Comparison of ENCODE assay signal across 29 cellular contexts in genomic region chr2:58954880-58955385, GRCh38.
"Had no signal": no experiment of that assay in that cellular context is flagged by ENCODE, and none has a peak within 500 bp of the region (broad histone marks: within the 10 kb centered on the region; RNA-seq: fewer than 3 reads in every experiment).

No MANE protein-coding gene starts in this region.

- H3K4me3 ChIP-seq: gastrocnemius medialis, skin epidermis, thoracic aorta, uterus had no signal

- H3K9me3 ChIP-seq: gastrocnemius medialis, thoracic aorta, uterus had no signal

- H3K4me3 Mint-ChIP-seq: activated naive CD8-positive, alpha-beta T cell; central memory CD8-positive, alpha-beta T cell; naive thymus-derived CD4-positive, alpha-beta T cell; neural crest cell; stimulated activated effector memory CD8-positive, alpha-beta T cell treated with anti-CD3 and anti-CD28 coated beads, Interleukin-12 subunit alpha, Interleukin-12 subunit beta, amount 100 ng/mL, for 72 hours; stimulated activated naive CD8-positive, alpha-beta T cell treated with anti-CD3 and anti-CD28 coated beads, Interleukin-15, Interleukin-2, amounts not matched to agents 100 ng/mL and 50 ng/mL, for 24 hours had no signal

- FAIRE-seq: bronchial epithelial cell, kidney had no signal

- H3K36me3 Mint-ChIP-seq: activated naive CD8-positive, alpha-beta T cell; naive thymus-derived CD4-positive, alpha-beta T cell; stimulated activated effector memory CD8-positive, alpha-beta T cell treated with anti-CD3 and anti-CD28 coated beads, Interleukin-12 subunit alpha, Interleukin-12 subunit beta, amount 100 ng/mL, for 72 hours had no signal

- H3K27ac Mint-ChIP-seq: activated naive CD8-positive, alpha-beta T cell; naive thymus-derived CD4-positive, alpha-beta T cell; stimulated activated effector memory CD8-positive, alpha-beta T cell treated with anti-CD3 and anti-CD28 coated beads, Interleukin-12 subunit alpha, Interleukin-12 subunit beta, amount 100 ng/mL, for 72 hours; stimulated activated naive CD8-positive, alpha-beta T cell treated with anti-CD3 and anti-CD28 coated beads, Interleukin-15, Interleukin-2, amounts not matched to agents 100 ng/mL and 50 ng/mL, for 24 hours had no signal

- H3K4me1 ChIP-seq: gastrocnemius medialis, uterus had no signal

- H3K27me3 ChIP-seq: uterus had no signal

- ATAC-seq: activated CD4-positive, CD25-positive, alpha-beta regulatory T cell treated with anti-CD3 and anti-CD28 coated beads, Interleukin-2, amount 50 U/mL, for 24 hours; gastrocnemius medialis; left colon; naive thymus-derived CD4-positive, alpha-beta T cell; sciatic nerve; stimulated activated effector memory CD8-positive, alpha-beta T cell treated with anti-CD3 and anti-CD28 coated beads, Interleukin-12 subunit alpha, Interleukin-12 subunit beta, amount 100 ng/mL, for 72 hours had no signal

- DNase-seq: activated CD4-positive, alpha-beta T cell treated with anti-CD3 and anti-CD28 coated beads for 48 hours; activated CD4-positive, alpha-beta T cell treated with anti-CD3 and anti-CD28 coated beads, Interleukin-2, amount 50 U/mL, for 48 hours; activated CD8-positive, alpha-beta memory T cell treated with anti-CD3 and anti-CD28 coated beads for 24 hours; activated effector memory CD4-positive, alpha-beta T cell treated with Interleukin-2 at 50 U/mL for 16 hours; activated naive CD4-positive, alpha-beta T cell treated with Interleukin-2 at 50 U/mL for 16 hours; anterior cingulate cortex; dermis blood vessel endothelial cell; effector CD4-positive, alpha-beta T cell; erythroblast; gastrocnemius medialis; glutamatergic neuron; kidney; left colon; mammary epithelial cell; naive thymus-derived CD4-positive, alpha-beta T cell; posterior cingulate gyrus; stimulated activated CD4-positive, alpha-beta T cell treated with anti-CD3 and anti-CD28 coated beads, Interleukin-4, amount 100 ng/mL, for 24 hours; trophoblast cell; uterus had no signal

- H3K4me1 Mint-ChIP-seq: central memory CD8-positive, alpha-beta T cell; naive thymus-derived CD4-positive, alpha-beta T cell; stimulated activated effector memory CD8-positive, alpha-beta T cell treated with anti-CD3 and anti-CD28 coated beads, Interleukin-12 subunit alpha, Interleukin-12 subunit beta, amount 100 ng/mL, for 72 hours had no signal

- H3K36me3 ChIP-seq: gastrocnemius medialis, thoracic aorta, uterus had no signal

- H3K27ac ChIP-seq: gastrocnemius medialis, skin epidermis, thoracic aorta, uterus had no signal

- H3K27me3 Mint-ChIP-seq: activated naive CD8-positive, alpha-beta T cell; central memory CD8-positive, alpha-beta T cell had no signal

- H3K9me3 Mint-ChIP-seq: neural crest cell; stimulated activated naive CD8-positive, alpha-beta T cell treated with anti-CD3 and anti-CD28 coated beads, Interleukin-15, Interleukin-2, amounts not matched to agents 100 ng/mL and 50 ng/mL, for 24 hours had no signal
